13 cellular contexts compared by ENCODE assay signal in genomic region chr3:123789160-123789559, GRCh38.
"Had no signal": no experiment of that assay in that cellular context is flagged by ENCODE, and none has a peak within 500 bp of the region (broad histone marks: within the 10 kb centered on the region; RNA-seq: fewer than 3 reads in every experiment).

No MANE protein-coding gene starts in this region.

- H3K36me3 ChIP-seq: left ventricle myocardium inferior, stomach had no signal

- H3K27ac Mint-ChIP-seq: activated CD4-positive, alpha-beta memory T cell treated with anti-CD3 and anti-CD28 coated beads, Interleukin-2, amount 10 ng/mL, durations not matched to agents 7 days and 5 days; activated T-cell treated with anti-CD3 and anti-CD28 coated beads, Interleukin-2, amount 50 U/mL, for 24 hours; natural killer cell treated with Interleukin-12 subunit alpha and Interleukin-12 subunit beta and Interleukin-15 and Interleukin-18, amount 100 ng/mL, for 72 hours had no signal

- H3K36me3 Mint-ChIP-seq: natural killer cell treated with Interleukin-12 subunit alpha and Interleukin-12 subunit beta and Interleukin-15 and Interleukin-18, amount 100 ng/mL, for 72 hours; WTC11 had no signal

- H3K4me3 Mint-ChIP-seq: activated CD4-positive, alpha-beta memory T cell treated with anti-CD3 and anti-CD28 coated beads, Interleukin-2, amount 10 ng/mL, durations not matched to agents 7 days and 5 days; activated T-cell treated with anti-CD3 and anti-CD28 coated beads, Interleukin-2, amount 50 U/mL, for 24 hours; natural killer cell treated with Interleukin-12 subunit alpha and Interleukin-12 subunit beta and Interleukin-15 and Interleukin-18, amount 100 ng/mL, for 72 hours; WTC11 had no signal

- H3K4me1 Mint-ChIP-seq: activated CD4-positive, alpha-beta memory T cell treated with anti-CD3 and anti-CD28 coated beads, Interleukin-2, amount 10 ng/mL, durations not matched to agents 7 days and 5 days had no signal

- H3K27ac ChIP-seq: left ventricle myocardium inferior, psoas muscle, stomach, testis had no signal

- H3K27me3 ChIP-seq: stomach, testis had no signal

- H3K9me3 Mint-ChIP-seq: activated CD4-positive, alpha-beta memory T cell treated with anti-CD3 and anti-CD28 coated beads, Interleukin-2, amount 10 ng/mL, durations not matched to agents 7 days and 5 days; activated T-cell treated with anti-CD3 and anti-CD28 coated beads, Interleukin-2, amount 50 U/mL, for 24 hours; natural killer cell treated with Interleukin-12 subunit alpha and Interleukin-12 subunit beta and Interleukin-15 and Interleukin-18, amount 100 ng/mL, for 72 hours; WTC11 had no signal

- H3K4me3 ChIP-seq: left ventricle myocardium inferior, psoas muscle, stomach, testis had no signal

- DNase-seq: activated CD4-positive, alpha-beta memory T cell treated with anti-CD3 and anti-CD28 coated beads, Interleukin-2, amount 10 ng/mL, durations not matched to agents 7 days and 5 days; activated CD4-positive, alpha-beta T cell treated with anti-CD3 and anti-CD28 coated beads for 4 hours; activated naive CD4-positive, alpha-beta T cell treated with anti-CD3 and anti-CD28 coated beads, Interleukin-2, amount 50 U/mL, for 16 hours; activated T-cell treated with anti-CD3 and anti-CD28 coated beads, Interleukin-2, amount 50 U/mL, for 24 hours; hippocampal formation; left ventricle myocardium inferior; occipital lobe; psoas muscle; stimulated activated CD4-positive, alpha-beta T cell treated with anti-CD3 and anti-CD28 coated beads, Interleukin-1b, Interleukin-23, amount 100 ng/mL, for 48 hours; stomach; testis had no signal

- H3K4me1 ChIP-seq: left ventricle myocardium inferior, psoas muscle, testis had no signal
